13 cellular contexts compared by ENCODE assay signal in the genomic region with DNA sequence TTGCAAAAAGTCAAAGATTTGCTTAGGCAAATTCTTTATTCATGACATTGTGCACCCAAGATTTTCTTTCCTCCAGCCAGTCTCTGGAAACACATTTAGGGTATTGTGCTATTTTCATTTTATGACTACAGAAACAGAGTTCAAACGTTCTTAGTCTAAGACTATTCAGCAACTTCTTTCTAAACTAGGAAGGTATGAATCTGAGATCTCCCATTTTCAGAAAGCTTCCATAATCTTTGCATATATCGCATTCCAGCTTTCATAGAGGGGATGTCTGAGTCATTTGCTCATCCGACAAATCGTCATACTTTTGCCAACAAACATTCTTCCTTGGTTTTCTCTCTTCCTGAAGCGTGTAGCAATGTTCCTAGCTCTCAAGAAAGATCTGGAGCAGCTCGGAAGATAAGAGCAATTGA. TPM values are rescaled to one million over a fixed set of nuclear protein-coding genes. Genes with fewer than 3 reads are reported as not detected.
DNase-seq lines count a peak whose midpoint lies in the region; ATAC-seq and TF ChIP-seq lines count a peak whose summit lies in the region.
"Had no signal": no experiment of that assay in that cellular context is flagged by ENCODE, and none has a peak within 500 bp of the region (broad histone marks: within the 10 kb centered on the region; RNA-seq: fewer than 3 reads in every experiment).

No MANE protein-coding gene starts in this region.

- H3K4me2 ChIP-seq in fibroblast of lung (ENCODE audit: extremely low read depth, insufficient read depth, low read length) (no peak overlapping the region), trophoblast cell (ENCODE audit: low read length) (no peak overlapping the region)

- H3K4ac ChIP-seq in trophoblast cell (ENCODE audit: low read depth, low read length): no peak overlapping the region

- H3K4me1 ChIP-seq in SJCRH30: peaks cover 17% of the 10 kb centered on the region
- H3K4me1 ChIP-seq in fibroblast of lung (ENCODE audit: control insufficient read depth, extremely low read depth, insufficient read depth, low read length): peaks cover 10% of the 10 kb centered on the region
- peaks cover 3 to 9% of the 10 kb centered on the region in 2 experiments for H3K4me1 ChIP-seq in trophoblast cell (ENCODE audit: control insufficient read depth in 1 of 2, insufficient read depth in 2 of 2, low read length in 2 of 2)

- no peak overlapping the region for H4K12ac ChIP-seq in trophoblast cell (ENCODE audit: low read depth, low read length)

- H3K27me3 ChIP-seq in SJCRH30 (no peaks in the 10 kb centered on the region), fibroblast of lung (ENCODE audit: control insufficient read depth, insufficient read depth, low read length) (no peaks in the 10 kb centered on the region), trophoblast cell (ENCODE audit: insufficient read depth, low read length) (peaks cover 18% of the 10 kb centered on the region)

- H2AFZ ChIP-seq in fibroblast of lung (ENCODE audit: low read length) (no peak overlapping the region), trophoblast cell (ENCODE audit: insufficient read depth, low read length, poor library complexity) (no peak overlapping the region)

- ATAC-seq in GM21526 (IDR thresholded peaks at IDR 0.05; ENCODE audit: low FRiP score, unreplicated experiment): no peak
- no peak for ATAC-seq in HG03378 (IDR thresholded peaks at IDR 0.05; ENCODE audit: unreplicated experiment)
- ATAC-seq: activated T-cell treated with anti-CD3 and anti-CD28 coated beads, Interleukin-2, amount 50 U/mL, for 72 hours; Right ventricle myocardium inferior had no signal

- no peak overlapping the region for H4K91ac ChIP-seq in trophoblast cell (ENCODE audit: low read depth, low read length)

- no peaks in the 10 kb centered on the region for H4K20me1 ChIP-seq in fibroblast of lung (ENCODE audit: control insufficient read depth, extremely low read depth, insufficient read depth, low read length)

- peaks cover 7% of the 10 kb centered on the region for H3K79me1 ChIP-seq in trophoblast cell (ENCODE audit: low read length)

- no peak overlapping the region for H2AK5ac ChIP-seq in trophoblast cell (ENCODE audit: low read length)

- no peaks in the 10 kb centered on the region for H3K36me3 ChIP-seq in SJCRH30
- no peaks in the 10 kb centered on the region for H3K36me3 ChIP-seq in fibroblast of lung (ENCODE audit: control insufficient read depth, insufficient read depth, low read length)
- H3K36me3 ChIP-seq in trophoblast cell (ENCODE audit: control insufficient read depth in 1 of 2, insufficient read depth in 2 of 2, low read length in 2 of 2): no peaks in the 10 kb centered on the region
- H3K36me3 ChIP-seq: MG63 had no signal

- H2BK5ac ChIP-seq in trophoblast cell (ENCODE audit: low read depth, low read length, poor library complexity): no peak overlapping the region

- peak; percentile 73 for DNase-seq in Daoy (ENCODE audit: low read depth)
- DNase-seq in SJCRH30: peak in 1 of 2 experiments; percentile 42
- peak; percentile 85 to 93 for DNase-seq in fibroblast of lung (ENCODE audit: low read depth in 2 of 2)
- DNase-seq in trophoblast cell: peak; percentile 71 to 95
- no peak for DNase-seq in stimulated activated naive CD4-positive, alpha-beta T cell (lab: John Stamatoyannopoulos, UW)
- no peak for DNase-seq in GOT3 (lab: John Stamatoyannopoulos, UW)
- DNase-seq: activated T-cell treated with anti-CD3 and anti-CD28 coated beads, Interleukin-2, amount 50 U/mL, for 72 hours; MG63; NCI-H345; nephron progenitor cell had no signal

- H3K9me3 ChIP-seq in SJCRH30 (replicated peaks) (no peaks in the 10 kb centered on the region), fibroblast of lung (ENCODE audit: control insufficient read depth, insufficient read depth, low read depth, low read length) (no peaks in the 10 kb centered on the region), trophoblast cell (ENCODE audit: insufficient read depth, low read depth, low read length) (peaks cover 2% of the 10 kb centered on the region)
- H3K9me3 ChIP-seq: MG63 had no signal

- no peak overlapping the region for H3K9ac ChIP-seq in fibroblast of lung (ENCODE audit: insufficient read depth, low read length)
- H3K9ac ChIP-seq in trophoblast cell (ENCODE audit: low read length): no peak overlapping the region

- no peak overlapping the region for H2BK12ac ChIP-seq in trophoblast cell (ENCODE audit: low read length)

- no peak overlapping the region for H3K14ac ChIP-seq in trophoblast cell (ENCODE audit: low read length)

- WGBS in trophoblast cell (ENCODE audit: extremely low coverage, insufficient coverage, insufficient read length): no CpG with 5 or more reads among the region's 6 CpGs

- H2BK120ac ChIP-seq in trophoblast cell (ENCODE audit: insufficient read depth, low read length, poor library complexity): no peak overlapping the region

- no peak for TF ChIP-seq CTCF in fibroblast of lung (conservative IDR thresholded peaks at IDR 0.05 in 1 of 2, IDR thresholded peaks at IDR 0.05 in 1 of 2; ENCODE audit: low read depth in 1 of 2, low read length in 2 of 2)

- peaks cover 4% of the 10 kb centered on the region for H3K79me2 ChIP-seq in fibroblast of lung (ENCODE audit: control insufficient read depth, insufficient read depth, low read length)
- no peaks in the 10 kb centered on the region for H3K79me2 ChIP-seq in trophoblast cell (ENCODE audit: control insufficient read depth, insufficient read depth, low read length, poor library complexity)

- H3K23ac ChIP-seq in trophoblast cell (ENCODE audit: low read length): no peak overlapping the region

- H3K4me3 ChIP-seq in SJCRH30 (no peak overlapping the region), fibroblast of lung (replicated peaks in 1 of 4; ENCODE audit: control extremely low read depth in 1 of 4, insufficient read depth in 1 of 4, low read depth in 3 of 4, low read length in 4 of 4) (peak overlapping the region in 2 of 4 experiments; percentile 1 to 11), trophoblast cell (ENCODE audit: low read depth, low read length) (no peak overlapping the region)
- H3K4me3 ChIP-seq: MG63 had no signal

- H4K8ac ChIP-seq in trophoblast cell (ENCODE audit: low read depth, low read length): no peak overlapping the region

- no peak overlapping the region for H3K18ac ChIP-seq in trophoblast cell (ENCODE audit: low read length)

- H3K27ac ChIP-seq in SJCRH30 (peak overlapping the region; percentile 3; the same call in 1 of the 2 replicates), fibroblast of lung (ENCODE audit: insufficient read depth, low read length) (peak overlapping the region; percentile 42), trophoblast cell (ENCODE audit: low read depth, low read length) (peak overlapping the region; percentile 14)

RNA-seq across cellular contexts. Expression of gene PAPPA, which starts 1.6 kb away (rescaled TPM):
- 8.3 and 9.9 TPM in 2 replicates for total RNA-seq in Daoy (2014; rRNA removed; shearing (Covaris generic))
- total RNA-seq in SJCRH30 (2014; rRNA removed; shearing (Covaris generic)): 2.5 and 2.8 TPM in 2 replicates
- 33.4 and 45.7 TPM in 2 replicates for total RNA-seq in fibroblast of lung
- 5.0 and 8.8 TPM in 2 replicates for polyA plus RNA-seq in fibroblast of lung
- polyA plus RNA-seq in fibroblast of lung (2012): 3.0 and 6.5 TPM in 2 replicates
- 21.7 and 27.5 TPM in 2 replicates for polyA minus RNA-seq in fibroblast of lung (ENCODE audit: low replicate concordance)
- polyA plus RNA-seq in trophoblast cell (2013): 6.3 and 8.5 TPM in 2 replicates
- total RNA-seq: activated T-cell treated with anti-CD3 and anti-CD28 coated beads, Interleukin-2, amount 50 U/mL, for 72 hours had no signal

Comparison
In these comparisons a context has a peak if more than half of its experiments do, and no peak if none do; other contexts are left out.
1. DNase-seq: peak in Daoy (single experiment), fibroblast of lung (2 of 2) and trophoblast cell (2 of 2); none in stimulated activated naive CD4-positive, alpha-beta T cell (0 of 6) and GOT3 (single experiment).
2. Peak in every context shown above with its lines, with median percentiles within 50 percentile points of each other: H3K27ac ChIP-seq.